14 cellular contexts compared by ENCODE assay signal in genomic region chr6:36610576-36611336, GRCh38. TPM values are rescaled to one million over a fixed set of nuclear protein-coding genes. Genes with fewer than 3 reads are reported as not detected.
DNase-seq lines count a peak whose midpoint lies in the region; ATAC-seq and TF ChIP-seq lines count a peak whose summit lies in the region.
"Had no signal": no experiment of that assay in that cellular context is flagged by ENCODE, and none has a peak within 500 bp of the region (broad histone marks: within the 10 kb centered on the region; RNA-seq: fewer than 3 reads in every experiment).

No MANE protein-coding gene starts in this region.

- H3K4me3 Mint-ChIP-seq in activated T-helper 1 cell treated with anti-CD3 and anti-CD28 coated beads, Interleukin-12 subunit alpha, Interleukin-12 subunit beta, Interleukin-2, Interleukin-4 antibody, amounts not matched to agents 30 ng/mL and 10 ng/mL and 1 ng/mL, durations not matched to agents 14 hours and 24 hours and 36 hours: no peak overlapping the region
- H3K4me3 Mint-ChIP-seq in memory B cell: no peak overlapping the region

- H3K4me1 ChIP-seq in breast epithelium (peaks cover 0 to 4% of the 10 kb centered on the region in 2 donors), mammary epithelial cell (ENCODE audit: insufficient read depth, low read length) (peaks cover 19% of the 10 kb centered on the region), tibial artery (peaks cover 0 to 40% (median 27%) of the 10 kb centered on the region in 4 donors)

- no peak overlapping the region for H2AFZ ChIP-seq in mammary epithelial cell (ENCODE audit: low read depth, low read length)

- H3K4me2 ChIP-seq in mammary epithelial cell (ENCODE audit: insufficient read depth, low read depth, low read length): no peak overlapping the region
- H3K4me2 ChIP-seq: BLaER1 treated with 17β-estradiol and CSF1 and Interleukin-3, amounts not matched to agents 10 nM and 100 nM had no signal

- intact Hi-C loops in breast epithelium (cut with DNase I; ENCODE audit: low total_unique reads) (no loop called here), mammary epithelial cell (cut with micrococcal nuclease) (no loop called here), tibial artery (cut with DNase I; ENCODE audit: low total_unique reads) (no loop called here)
- intact Hi-C loops in activated T-helper 1 cell treated with anti-CD3 and anti-CD28 coated beads, Interleukin-12 subunit alpha, Interleukin-12 subunit beta, Interleukin-2, Interleukin-4 antibody, amounts not matched to agents 30 ng/mL and 10 ng/mL and 1 ng/mL, durations not matched to agents 14 hours and 24 hours and 36 hours (cut with micrococcal nuclease): no loop called here

- H3K9me3 ChIP-seq in breast epithelium (peaks cover 0 to 5% of the 10 kb centered on the region in 2 donors), mammary epithelial cell (replicated peaks; ENCODE audit: insufficient read depth, low read length) (no peaks in the 10 kb centered on the region), tibial artery (no peaks in the 10 kb centered on the region)
- H3K9me3 ChIP-seq: MG63, right lobe of liver had no signal

- no peak for TF ChIP-seq CTCF in breast epithelium (IDR thresholded peaks at IDR 0.05)
- TF ChIP-seq CTCF in mammary epithelial cell (conservative IDR thresholded peaks at IDR 0.05 in 1 of 2, IDR thresholded peaks at IDR 0.05 in 1 of 2; ENCODE audit: extremely low read depth in 1 of 2, insufficient read depth in 1 of 2, low read depth in 1 of 2, low read length in 2 of 2): no peak
- no peak for TF ChIP-seq CTCF in tibial artery (IDR thresholded peaks at IDR 0.05)

- TF ChIP-seq POLR2A in breast epithelium (IDR thresholded peaks at IDR 0.05): no peak

- H3K36me3 ChIP-seq in breast epithelium: no peaks in the 10 kb centered on the region
- peaks cover 19% of the 10 kb centered on the region for H3K36me3 ChIP-seq in mammary epithelial cell (ENCODE audit: insufficient read depth, low read length)
- peaks cover 59 to 83% (median 62%) of the 10 kb centered on the region in 3 donors for H3K36me3 ChIP-seq in tibial artery

- ATAC-seq in memory B cell (ENCODE audit: low read depth) (no peak), HG03521 (IDR thresholded peaks at IDR 0.05; ENCODE audit: unreplicated experiment) (no peak)
- ATAC-seq: right lobe of liver had no signal

- in situ Hi-C loops in mammary epithelial cell (cut with MboI; ENCODE audit: low sequenced_read_pairs in 2 of 2): loop anchor here in 1 of 2 donors (10.0 kb wide), 1 partner anchor 144 kb away; no protein-coding TSS in a partner anchor

- peaks cover 31% of the 10 kb centered on the region for H3K4me1 Mint-ChIP-seq in activated T-helper 1 cell treated with anti-CD3 and anti-CD28 coated beads, Interleukin-12 subunit alpha, Interleukin-12 subunit beta, Interleukin-2, Interleukin-4 antibody, amounts not matched to agents 30 ng/mL and 10 ng/mL and 1 ng/mL, durations not matched to agents 14 hours and 24 hours and 36 hours (ENCODE audit: low read depth)
- peaks cover 38% of the 10 kb centered on the region for H3K4me1 Mint-ChIP-seq in memory B cell

- no peaks in the 10 kb centered on the region for H3K9me3 Mint-ChIP-seq in activated T-helper 1 cell treated with anti-CD3 and anti-CD28 coated beads, Interleukin-12 subunit alpha, Interleukin-12 subunit beta, Interleukin-2, Interleukin-4 antibody, amounts not matched to agents 30 ng/mL and 10 ng/mL and 1 ng/mL, durations not matched to agents 14 hours and 24 hours and 36 hours
- no peaks in the 10 kb centered on the region for H3K9me3 Mint-ChIP-seq in memory B cell

- H4K20me1 ChIP-seq in mammary epithelial cell (ENCODE audit: insufficient read depth, low read length): peaks cover 4% of the 10 kb centered on the region

- dilution Hi-C loops in mammary epithelial cell (cut with HindIII; ENCODE audit: low sequenced_read_pairs): no loop called here

- no peaks in the 10 kb centered on the region for H3K27me3 Mint-ChIP-seq in activated T-helper 1 cell treated with anti-CD3 and anti-CD28 coated beads, Interleukin-12 subunit alpha, Interleukin-12 subunit beta, Interleukin-2, Interleukin-4 antibody, amounts not matched to agents 30 ng/mL and 10 ng/mL and 1 ng/mL, durations not matched to agents 14 hours and 24 hours and 36 hours (ENCODE audit: insufficient read depth)
- no peaks in the 10 kb centered on the region for H3K27me3 Mint-ChIP-seq in memory B cell

- H3K27ac ChIP-seq in breast epithelium (peak overlapping the region; percentile 16 to 46), mammary epithelial cell (ENCODE audit: insufficient read depth, low read depth, low read length) (no peak overlapping the region), tibial artery (no peak overlapping the region)
- H3K27ac ChIP-seq: right lobe of liver had no signal

- H3K36me3 Mint-ChIP-seq in activated T-helper 1 cell treated with anti-CD3 and anti-CD28 coated beads, Interleukin-12 subunit alpha, Interleukin-12 subunit beta, Interleukin-2, Interleukin-4 antibody, amounts not matched to agents 30 ng/mL and 10 ng/mL and 1 ng/mL, durations not matched to agents 14 hours and 24 hours and 36 hours (ENCODE audit: low read depth): peaks cover 45% of the 10 kb centered on the region
- peaks cover 29% of the 10 kb centered on the region for H3K36me3 Mint-ChIP-seq in memory B cell

- H3K9ac ChIP-seq in mammary epithelial cell (ENCODE audit: insufficient read depth, low read length): no peak overlapping the region
- H3K9ac ChIP-seq: BLaER1 treated with 17β-estradiol and CSF1 and Interleukin-3, amounts not matched to agents 10 nM and 100 nM had no signal

- no peaks in the 10 kb centered on the region for H3K27me3 ChIP-seq in breast epithelium
- no peaks in the 10 kb centered on the region for H3K27me3 ChIP-seq in mammary epithelial cell (ENCODE audit: insufficient read depth, low read length)
- H3K27me3 ChIP-seq in tibial artery: no peaks in the 10 kb centered on the region
- H3K27me3 ChIP-seq: BLaER1 treated with 17β-estradiol and CSF1 and Interleukin-3, amounts not matched to agents 10 nM and 100 nM; MG63; right lobe of liver had no signal

- no peak for DNase-seq in breast epithelium (ENCODE audit: low spot score in 2 of 2)
- no peak for DNase-seq in mammary epithelial cell
- no peak for DNase-seq in activated T-helper 1 cell treated with anti-CD3 and anti-CD28 coated beads, Interleukin-12 subunit alpha, Interleukin-12 subunit beta, Interleukin-2, Interleukin-4 antibody, amounts not matched to agents 30 ng/mL and 10 ng/mL and 1 ng/mL, durations not matched to agents 14 hours and 24 hours and 36 hours (ENCODE audit: low spot score)
- no peak for DNase-seq in memory B cell (ENCODE audit: low spot score in 2 of 2)
- peak; percentile 10 to 40 for DNase-seq in tibial artery
- no peak for DNase-seq in NCI-H526 treated with DMSO at 0.1 percent for 48 hours (lab: John Stamatoyannopoulos, UW)
- no peak for DNase-seq in NOMO-1 (lab: John Stamatoyannopoulos, UW; ENCODE audit: unreplicated experiment in 2 of 2)
- DNase-seq: cortex of kidney, MG63, NCI-H524 treated with DMSO at 0.1 percent for 48 hours had no signal

- CTCF ChIA-PET in mammary epithelial cell (lab: Charles Lee; ENCODE audit: low non-redundant PET): no interaction called here

- peak overlapping the region; percentile 90 for H3K27ac Mint-ChIP-seq in activated T-helper 1 cell treated with anti-CD3 and anti-CD28 coated beads, Interleukin-12 subunit alpha, Interleukin-12 subunit beta, Interleukin-2, Interleukin-4 antibody, amounts not matched to agents 30 ng/mL and 10 ng/mL and 1 ng/mL, durations not matched to agents 14 hours and 24 hours and 36 hours
- peak overlapping the region; percentile 86 for H3K27ac Mint-ChIP-seq in memory B cell

- peaks cover 33% of the 10 kb centered on the region for H3K79me2 ChIP-seq in mammary epithelial cell (ENCODE audit: insufficient read depth, low read length)

- no TSS peak for BruUV-seq in mammary epithelial cell (replicated peaks; lab: Mats Ljungman, UMichigan)

- no peak overlapping the region for H3K4me3 ChIP-seq in breast epithelium
- no peak overlapping the region for H3K4me3 ChIP-seq in mammary epithelial cell (replicated peaks in 1 of 3; ENCODE audit: insufficient read depth in 1 of 3, low read depth in 2 of 3, low read length in 3 of 3)
- no peak overlapping the region for H3K4me3 ChIP-seq in tibial artery
- H3K4me3 ChIP-seq: BLaER1 treated with 17β-estradiol and CSF1 and Interleukin-3, amounts not matched to agents 10 nM and 100 nM; lung; MG63; right lobe of liver had no signal

- 75% methylated on average over 3 of the region's 3 CpGs for WGBS in mammary epithelial cell (ENCODE audit: low coverage, missing lambda C conversion rate)

RNA-seq across cellular contexts. Expression of gene SRSF3, which starts 16.6 kb away (rescaled TPM):
- total RNA-seq in breast epithelium: 100 to 1,000 TPM; 163 to 425 (median 276) TPM
- total RNA-seq in mammary epithelial cell: 100 to 1,000 TPM; 167 to 323 TPM
- polyA plus RNA-seq in mammary epithelial cell: 394 TPM
- polyA minus RNA-seq in mammary epithelial cell: 185 TPM
- 525 and 546 TPM in 2 replicates for total RNA-seq in activated T-helper 1 cell treated with anti-CD3 and anti-CD28 coated beads, Interleukin-12 subunit alpha, Interleukin-12 subunit beta, Interleukin-2, Interleukin-4 antibody, amounts not matched to agents 30 ng/mL and 10 ng/mL and 1 ng/mL, durations not matched to agents 14 hours and 24 hours and 36 hours

Comparison
In these comparisons a context has a peak if more than half of its experiments do, and no peak if none do; other contexts are left out.
1. H3K27ac ChIP-seq: peak in breast epithelium (2 of 2); none in mammary epithelial cell (single experiment) and tibial artery (0 of 2).
2. DNase-seq: peak in tibial artery (2 of 2); none in breast epithelium (0 of 2), mammary epithelial cell (single experiment), activated T-helper 1 cell treated with anti-CD3 and anti-CD28 coated beads, Interleukin-12 subunit alpha, Interleukin-12 subunit beta, Interleukin-2, Interleukin-4 antibody, amounts not matched to agents 30 ng/mL and 10 ng/mL and 1 ng/mL, durations not matched to agents 14 hours and 24 hours and 36 hours (single experiment), memory B cell (0 of 2), NCI-H526 treated with DMSO at 0.1 percent for 48 hours (single experiment) and NOMO-1 (0 of 2).